ENCODE assay signal across 8 cellular contexts in genomic region chr9:130689937-130690700, GRCh38. TPM values are rescaled to one million over a fixed set of nuclear protein-coding genes. Genes with fewer than 3 reads are reported as not detected.
A peak's percentile ranks its signal among the peaks of the same experiment; 100 is the strongest.
DNase-seq lines count a peak whose midpoint lies in the region; ATAC-seq and TF ChIP-seq lines count a peak whose summit lies in the region.

No MANE protein-coding gene starts in this region.

- no peak for TF ChIP-seq CTCF in liver (IDR thresholded peaks at IDR 0.05; ENCODE audit: low read depth, low read length, missing input control)

- DNase-seq in AG20443 (ENCODE audit: low spot score) (peak; percentile 91), NOMO-1 (lab: John Stamatoyannopoulos, UW; ENCODE audit: unreplicated experiment in 2 of 2) (peak; percentile 62 to 93), HK-2 (ENCODE audit: unreplicated experiment) (no peak)
- DNase-seq in effector CD4-positive, alpha-beta T cell: no peak

- H3K4me1 ChIP-seq in liver (ENCODE audit: control insufficient read depth in 4 of 4, insufficient read depth in 4 of 4, low read length in 3 of 4) (peaks cover 0 to 20% (median 10%) of the 10 kb centered on the region in 4 donors), urinary bladder (ENCODE audit: insufficient read depth) (no peaks in the 10 kb centered on the region)

- TF ChIP-seq RAD21 in liver (IDR thresholded peaks at IDR 0.05): no peak

- 61% methylated on average over 15 of the region's 15 CpGs for WGBS in liver
- 38% methylated on average over 15 of the region's 15 CpGs for WGBS in urinary bladder

- peak overlapping the region in 2 of 3 donors; percentile 13 to 37 for H3K4me3 ChIP-seq in liver (ENCODE audit: low read depth in 1 of 3, low read length in 3 of 3)
- H3K4me3 ChIP-seq in urinary bladder (ENCODE audit: low read depth, low read length): peak overlapping the region; percentile 18

- peak overlapping the region in 1 of 2 donors; percentile 28 for H3K9ac ChIP-seq in liver (ENCODE audit: low read depth in 1 of 2, low read length in 2 of 2)

- no peaks in the 10 kb centered on the region for H3K36me3 ChIP-seq in liver (ENCODE audit: control insufficient read depth in 4 of 4, insufficient read depth in 3 of 4, low read depth in 1 of 4, low read length in 3 of 4)
- no peaks in the 10 kb centered on the region for H3K36me3 ChIP-seq in urinary bladder (ENCODE audit: insufficient read depth)

- H3K27ac ChIP-seq in cingulate gyrus (ENCODE audit: low read depth, low read length): peak overlapping the region; percentile 67
- H3K27ac ChIP-seq in liver (ENCODE audit: low read depth in 1 of 2, low read length in 2 of 2): peak overlapping the region; percentile 8 to 44
- H3K27ac ChIP-seq in urinary bladder (ENCODE audit: low read depth): peak overlapping the region; percentile 31

- peaks cover 0 to 3% (median 0%) of the 10 kb centered on the region in 4 donors for H3K9me3 ChIP-seq in liver (ENCODE audit: control insufficient read depth in 4 of 4, low read length in 3 of 4)

- ATAC-seq in HG02798 (IDR thresholded peaks at IDR 0.05; ENCODE audit: poor library complexity, unreplicated experiment): peak; percentile 43

- no peaks in the 10 kb centered on the region for H3K27me3 ChIP-seq in liver (ENCODE audit: control insufficient read depth in 4 of 4, insufficient read depth in 4 of 4, low read length in 3 of 4)

TF ChIP-seq in liver, 16 proteins besides CTCF, POLR2A, EP300 and RAD21:
- TF ChIP-seq SP1 (IDR thresholded peaks at IDR 0.05) (peak; percentile 52), FOXA2 (IDR thresholded peaks at IDR 0.05) (peak; percentile 46), TAF1 (conservative IDR thresholded peaks at IDR 0.05) (peak; percentile 85), FOXA1 (IDR thresholded peaks at IDR 0.05) (peak; percentile 21), JUND (IDR thresholded peaks at IDR 0.05) (no peak), YY1 (IDR thresholded peaks at IDR 0.05) (peak; percentile 48), MAX (IDR thresholded peaks at IDR 0.05) (no peak)
- TF ChIP-seq, protein P1, sequence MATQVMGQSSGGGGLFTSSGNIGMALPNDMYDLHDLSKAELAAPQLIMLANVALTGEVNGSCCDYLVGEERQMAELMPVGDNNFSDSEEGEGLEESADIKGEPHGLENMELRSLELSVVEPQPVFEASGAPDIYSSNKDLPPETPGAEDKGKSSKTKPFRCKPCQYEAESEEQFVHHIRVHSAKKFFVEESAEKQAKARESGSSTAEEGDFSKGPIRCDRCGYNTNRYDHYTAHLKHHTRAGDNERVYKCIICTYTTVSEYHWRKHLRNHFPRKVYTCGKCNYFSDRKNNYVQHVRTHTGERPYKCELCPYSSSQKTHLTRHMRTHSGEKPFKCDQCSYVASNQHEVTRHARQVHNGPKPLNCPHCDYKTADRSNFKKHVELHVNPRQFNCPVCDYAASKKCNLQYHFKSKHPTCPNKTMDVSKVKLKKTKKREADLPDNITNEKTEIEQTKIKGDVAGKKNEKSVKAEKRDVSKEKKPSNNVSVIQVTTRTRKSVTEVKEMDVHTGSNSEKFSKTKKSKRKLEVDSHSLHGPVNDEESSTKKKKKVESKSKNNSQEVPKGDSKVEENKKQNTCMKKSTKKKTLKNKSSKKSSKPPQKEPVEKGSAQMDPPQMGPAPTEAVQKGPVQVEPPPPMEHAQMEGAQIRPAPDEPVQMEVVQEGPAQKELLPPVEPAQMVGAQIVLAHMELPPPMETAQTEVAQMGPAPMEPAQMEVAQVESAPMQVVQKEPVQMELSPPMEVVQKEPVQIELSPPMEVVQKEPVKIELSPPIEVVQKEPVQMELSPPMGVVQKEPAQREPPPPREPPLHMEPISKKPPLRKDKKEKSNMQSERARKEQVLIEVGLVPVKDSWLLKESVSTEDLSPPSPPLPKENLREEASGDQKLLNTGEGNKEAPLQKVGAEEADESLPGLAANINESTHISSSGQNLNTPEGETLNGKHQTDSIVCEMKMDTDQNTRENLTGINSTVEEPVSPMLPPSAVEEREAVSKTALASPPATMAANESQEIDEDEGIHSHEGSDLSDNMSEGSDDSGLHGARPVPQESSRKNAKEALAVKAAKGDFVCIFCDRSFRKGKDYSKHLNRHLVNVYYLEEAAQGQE (IDR thresholded peaks at IDR 0.05): peak; percentile 69
TF ChIP-seq in liver: peak in this region for 6.

RNA-seq across cellular contexts. Expression of gene EXOSC2, which starts 3.5 kb away (rescaled TPM):
- total RNA-seq in liver (10 to 100 TPM; 16.6 to 21.2 TPM), urinary bladder (24.6 TPM)
- polyA plus RNA-seq in liver (1 to 10 TPM; 7.6 to 9.5 TPM), urinary bladder (18.4 TPM)

RNA-seq across cellular contexts. Expression of gene PRDM12, which starts 25.7 kb away (rescaled TPM):
- total RNA-seq in liver: not detected
- polyA plus RNA-seq in liver: under 1 TPM in 1 of 2 donors, not detected in 1; 0.02 TPM
- total RNA-seq in urinary bladder: not detected
- not detected for polyA plus RNA-seq in urinary bladder

Comparison
In these comparisons a context has a peak if more than half of its experiments do, and no peak if none do; other contexts are left out.
1. DNase-seq: peak in AG20443 (single experiment) and NOMO-1 (2 of 2); none in HK-2 (single experiment) and effector CD4-positive, alpha-beta T cell (single experiment).
2. Peak in every context shown above with its lines, with median percentiles within 50 percentile points of each other: H3K27ac ChIP-seq.